ENCODE assay signal across 10 cellular contexts in the genomic region with DNA sequence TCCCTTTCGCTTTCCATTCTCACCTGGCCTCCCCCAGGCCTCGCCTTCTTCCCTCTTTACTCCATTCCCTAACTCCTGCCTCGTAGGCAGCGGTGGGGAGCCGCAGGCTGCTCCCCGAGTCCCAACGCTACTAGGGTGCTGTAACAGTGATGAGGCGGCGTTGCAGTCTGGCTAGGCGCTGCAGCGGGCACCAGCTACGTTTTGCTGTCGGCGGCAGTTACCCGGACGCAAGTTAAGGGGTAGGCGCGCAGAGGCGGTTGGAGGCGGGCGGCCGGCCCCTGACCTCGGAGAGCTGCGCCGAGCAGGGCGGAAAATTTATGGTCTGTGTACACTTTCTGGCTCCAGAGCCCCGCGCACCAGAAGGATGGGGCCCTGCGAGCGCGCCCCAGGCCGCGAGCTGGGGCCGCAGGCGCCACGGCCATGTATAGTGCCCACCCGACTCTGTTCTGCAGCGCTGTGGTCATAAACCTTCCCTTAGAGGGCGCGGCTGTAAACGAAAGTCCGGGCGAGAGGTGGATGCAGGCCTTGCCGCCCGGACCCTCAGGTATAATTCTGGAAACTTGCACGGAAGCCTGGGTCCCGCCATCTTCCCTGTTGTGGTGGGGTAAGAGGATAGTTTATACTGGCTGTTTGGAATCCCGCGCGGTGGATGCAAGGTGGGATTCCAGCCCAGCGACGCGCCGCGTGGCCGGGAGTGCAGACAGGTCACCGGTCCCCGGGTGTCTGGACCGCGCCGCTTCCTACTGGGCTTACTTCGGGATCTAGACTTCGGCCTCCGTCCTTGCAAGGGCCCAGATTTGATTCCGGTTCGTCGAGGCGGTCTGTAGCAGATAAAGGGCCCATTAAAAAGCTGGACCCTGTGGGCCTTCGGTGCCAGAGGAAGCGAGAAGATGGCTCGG. TPM values are rescaled to one million over a fixed set of nuclear protein-coding genes. Genes with fewer than 3 reads are reported as not detected.
A peak's percentile ranks its signal among the peaks of the same experiment; 100 is the strongest.
DNase-seq lines count a peak whose midpoint lies in the region; ATAC-seq and TF ChIP-seq lines count a peak whose summit lies in the region.
"Had no signal": no experiment of that assay in that cellular context is flagged by ENCODE, and none has a peak within 500 bp of the region (broad histone marks: within the 10 kb centered on the region; RNA-seq: fewer than 3 reads in every experiment).

No MANE protein-coding gene starts in this region.

- H3K9me3 ChIP-seq in ES-I3 (ENCODE audit: control insufficient read depth, insufficient read depth, low read length), result no peaks in the 10 kb centered on the region; the same call in 1 of the 2 replicates
- H3K9me3 ChIP-seq in psoas muscle, result no peaks in the 10 kb centered on the region
- H3K9me3 ChIP-seq in BE2C, result no peaks in the 10 kb centered on the region

- H3K36me3 Mint-ChIP-seq in brain, result no peaks in the 10 kb centered on the region
- H3K36me3 Mint-ChIP-seq: activated naive CD4-positive, alpha-beta T cell treated with anti-CD3 and anti-CD28 coated beads, Interleukin-2, amount 50 U/mL, for 24 hours had no signal

- peak overlapping the region; percentile 47; the same call in 1 of the 2 replicates for H3K9ac ChIP-seq in ES-I3 (ENCODE audit: low read depth, low read length)

- peaks cover 21% of the 10 kb centered on the region; the same call in 1 of the 2 replicates for H3K4me1 ChIP-seq in ES-I3 (ENCODE audit: insufficient read depth, low read length)
- H3K4me1 ChIP-seq in psoas muscle, result peaks cover 3% of the 10 kb centered on the region
- no peaks in the 10 kb centered on the region for H3K4me1 ChIP-seq in BE2C

- peaks cover 34% of the 10 kb centered on the region for H3K4me1 Mint-ChIP-seq in brain
- H3K4me1 Mint-ChIP-seq: activated naive CD4-positive, alpha-beta T cell treated with anti-CD3 and anti-CD28 coated beads, Interleukin-2, amount 50 U/mL, for 24 hours had no signal

- no peak overlapping the region for H3K27ac ChIP-seq in psoas muscle

- peak overlapping the region; percentile 72 to 80 (median 75) for H3K4me3 Mint-ChIP-seq in brain
- H3K4me3 Mint-ChIP-seq: activated naive CD4-positive, alpha-beta T cell treated with anti-CD3 and anti-CD28 coated beads, Interleukin-2, amount 50 U/mL, for 24 hours had no signal

- DNase-seq in iPS-NIHi11 (ENCODE audit: low spot score) (peak; percentile 48), psoas muscle (no peak), SHP77 (lab: John Stamatoyannopoulos, UW) (no peak), medulla oblongata (ENCODE audit: extremely low spot score) (no peak), BE2C (no peak), NK-92 (lab: John Stamatoyannopoulos, UW; ENCODE audit: unreplicated experiment) (no peak)
- DNase-seq: DMS153 had no signal

- H3K4me3 ChIP-seq in psoas muscle, result peak overlapping the region; percentile 55
- H3K4me3 ChIP-seq in BE2C (ENCODE audit: low read depth, low read length), result no peak overlapping the region

- H3K9me3 Mint-ChIP-seq in brain, result peaks cover 13 to 37% (median 16%) of the 10 kb centered on the region in 5 experiments

- H3K27me3 Mint-ChIP-seq in brain, result peaks cover 100% of the 10 kb centered on the region

- H3K27me3 ChIP-seq in psoas muscle (ENCODE audit: insufficient read depth in 3 of 3, low read length in 2 of 3) (peaks cover 0 to 62% (median 37%) of the 10 kb centered on the region in 3 donors), BE2C (no peaks in the 10 kb centered on the region)

- TF ChIP-seq CTCF in brain (conservative IDR thresholded peaks at IDR 0.05), result no peak
- TF ChIP-seq CTCF in psoas muscle (IDR thresholded peaks at IDR 0.05), result no peak
- no peak for TF ChIP-seq CTCF in BE2C (IDR thresholded peaks at IDR 0.05; ENCODE audit: low read depth, low read length)

- H3K27ac Mint-ChIP-seq in brain, result no peak overlapping the region
- H3K27ac Mint-ChIP-seq: activated naive CD4-positive, alpha-beta T cell treated with anti-CD3 and anti-CD28 coated beads, Interleukin-2, amount 50 U/mL, for 24 hours had no signal

- peak in 2 of 4 donors; percentile 33 to 61 for ATAC-seq in psoas muscle

- 36 to 40% (median 37%) methylated on average over 70 to 71 of the region's 71 CpGs for WGBS in psoas muscle, 3 donors

- H3K36me3 ChIP-seq in ES-I3 (ENCODE audit: insufficient read depth, low read length), result no peaks in the 10 kb centered on the region
- H3K36me3 ChIP-seq in psoas muscle (ENCODE audit: insufficient read depth in 1 of 2, low read depth in 1 of 2), result no peaks in the 10 kb centered on the region
- no peaks in the 10 kb centered on the region for H3K36me3 ChIP-seq in BE2C

- intact Hi-C loops in psoas muscle (cut with DNase I), result no loop called here

RNA-seq across cellular contexts. Expression of a gene that starts 15.0 kb away (rescaled TPM):
- polyA plus RNA-seq in brain (ENCODE audit: insufficient read depth, low read depth, low replicate concordance), result 1.8 TPM
- total RNA-seq in psoas muscle, result 10 to 100 TPM in 1 of 4 donors, 1 to 10 TPM in 3; 4.1 to 11.6 (median 7.3) TPM
- 1 to 10 TPM; 3.2 to 4.3 (median 4.1) TPM for polyA plus RNA-seq in psoas muscle
- 4.4 TPM for polyA plus RNA-seq in BE2C (2012; ENCODE audit: insufficient read depth, insufficient read length, low read depth)
